Comparison of ENCODE assay signal across 1 cellular context in genomic region chr19:530133-531008, GRCh38.
TF ChIP-seq lines count a peak whose summit lies in the region.

No MANE protein-coding gene starts in this region.

TF ChIP-seq in HepG2, 621 proteins besides CTCF, POLR2A, EP300 and RAD21 (continued from another document and continues in another):
- no peak for TF ChIP-seq ATF2 (CRISPR knock-in tag; IDR thresholded peaks at IDR 0.05)
- TF ChIP-seq ZNF296 (CRISPR knock-in tag; conservative IDR thresholded peaks at IDR 0.05): no peak
- no peak for TF ChIP-seq ZNF124 (CRISPR knock-in tag; IDR thresholded peaks at IDR 0.05)
- no peak for TF ChIP-seq ZNF292 (CRISPR knock-in tag; IDR thresholded peaks at IDR 0.05; ENCODE audit: borderline replicate concordance, low read depth)
- TF ChIP-seq SNRNP70 (IDR thresholded peaks at IDR 0.05; ENCODE audit: low read depth, low read length): no peak
- TF ChIP-seq GZF1 (CRISPR knock-in tag; IDR thresholded peaks at IDR 0.05): no peak
- no peak for TF ChIP-seq ZNF646 (CRISPR knock-in tag; IDR thresholded peaks at IDR 0.05)
- TF ChIP-seq MAX (IDR thresholded peaks at IDR 0.05): no peak
- no peak for TF ChIP-seq MEIS2 (CRISPR knock-in tag; IDR thresholded peaks at IDR 0.05)
- no peak for TF ChIP-seq ZNF605 (CRISPR knock-in tag; IDR thresholded peaks at IDR 0.05)
- TF ChIP-seq CHCHD3 (CRISPR knock-in tag; IDR thresholded peaks at IDR 0.05): no peak
- TF ChIP-seq KLF13 (CRISPR knock-in tag; IDR thresholded peaks at IDR 0.05): no peak
- peak; percentile 76 for TF ChIP-seq HNF4G (IDR thresholded peaks at IDR 0.05; ENCODE audit: borderline replicate concordance, low read depth, low read length)
- TF ChIP-seq HNF4G (CRISPR knock-in tag; IDR thresholded peaks at IDR 0.05; ENCODE audit: borderline replicate concordance, low read depth): no peak; the same call in 1 of the 2 replicates
- no peak for TF ChIP-seq UBTF (CRISPR knock-in tag; IDR thresholded peaks at IDR 0.05)
- TF ChIP-seq BHLHE40 (IDR thresholded peaks at IDR 0.05; ENCODE audit: low read length): no peak
- no peak for TF ChIP-seq NFRKB (IDR thresholded peaks at IDR 0.05)
- TF ChIP-seq MXD4 (CRISPR knock-in tag; IDR thresholded peaks at IDR 0.05): no peak
- TF ChIP-seq HNF1A (IDR thresholded peaks at IDR 0.05; ENCODE audit: low read depth): no peak
- TF ChIP-seq HNF1A (CRISPR knock-in tag; IDR thresholded peaks at IDR 0.05; ENCODE audit: borderline replicate concordance): no peak
- TF ChIP-seq ZNF337 (CRISPR knock-in tag; IDR thresholded peaks at IDR 0.05; ENCODE audit: borderline replicate concordance, low read depth): no peak
- TF ChIP-seq ZNF18 (CRISPR knock-in tag; IDR thresholded peaks at IDR 0.05; ENCODE audit: insufficient replicate concordance): no peak
- TF ChIP-seq NR2F6 (IDR thresholded peaks at IDR 0.05): peak; percentile 54; the same call in 1 of the 2 replicates
- no peak for TF ChIP-seq NR2F6 (CRISPR knock-in tag; IDR thresholded peaks at IDR 0.05)
- no peak for TF ChIP-seq ZNF318 (CRISPR knock-in tag; IDR thresholded peaks at IDR 0.05)
- 0 out of 2 replicates have a peak, but pooled peaks have one; percentile 25 for TF ChIP-seq ZNF510 (CRISPR knock-in tag; IDR thresholded peaks at IDR 0.05; ENCODE audit: low read depth)
- TF ChIP-seq ELF4 (CRISPR knock-in tag; IDR thresholded peaks at IDR 0.05; ENCODE audit: borderline replicate concordance): no peak
- no peak for TF ChIP-seq HMG20B (CRISPR knock-in tag; conservative IDR thresholded peaks at IDR 0.05)
- TF ChIP-seq ZNF570 (CRISPR knock-in tag; IDR thresholded peaks at IDR 0.05; ENCODE audit: borderline replicate concordance): no peak
- TF ChIP-seq ZNF619 (CRISPR knock-in tag; IDR thresholded peaks at IDR 0.05): no peak
- TF ChIP-seq ZFP37 (CRISPR knock-in tag; IDR thresholded peaks at IDR 0.05; ENCODE audit: borderline replicate concordance): 0 out of 2 replicates have a peak, but pooled peaks have one; percentile 30
